Comparison of ENCODE assay signal across 1 cellular context in the genomic region with DNA sequence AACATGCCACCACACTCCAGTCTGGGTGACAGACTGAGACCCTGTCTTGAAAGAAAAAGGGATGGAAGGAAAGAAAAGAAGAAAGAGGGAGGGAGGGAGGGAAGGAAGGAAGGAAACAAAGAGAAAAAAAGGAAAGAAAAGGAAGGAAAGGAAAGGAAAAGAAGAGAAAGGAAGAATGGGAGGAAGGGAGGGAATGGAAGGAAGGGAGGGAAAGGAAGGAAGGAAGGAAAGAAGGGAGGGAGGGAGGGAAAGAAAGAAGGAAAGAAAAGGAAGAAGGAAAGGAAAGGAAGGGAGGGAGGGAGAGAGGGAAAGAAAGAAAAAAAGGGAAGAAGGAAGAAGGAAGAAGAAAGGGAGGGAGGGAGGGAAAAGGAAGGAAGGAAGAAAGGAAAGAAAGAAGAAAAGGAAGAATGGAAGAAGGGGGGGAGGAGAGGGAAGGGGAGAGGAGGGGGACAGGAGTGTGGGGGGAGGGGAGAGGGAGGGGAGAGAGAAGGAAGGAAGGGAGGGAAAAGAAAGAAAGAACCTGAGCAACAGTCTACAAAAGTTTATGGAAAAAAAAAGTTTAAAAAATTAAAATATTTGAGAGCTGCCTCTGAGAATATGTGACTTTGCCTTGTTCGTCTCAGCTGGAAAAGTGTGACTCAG.
TF ChIP-seq lines count a peak whose summit lies in the region.

No MANE protein-coding gene starts in this region.

TF ChIP-seq in endothelial cell of umbilical vein, 7 proteins besides CTCF, POLR2A, EP300 and RAD21:
- TF ChIP-seq, protein P1, sequence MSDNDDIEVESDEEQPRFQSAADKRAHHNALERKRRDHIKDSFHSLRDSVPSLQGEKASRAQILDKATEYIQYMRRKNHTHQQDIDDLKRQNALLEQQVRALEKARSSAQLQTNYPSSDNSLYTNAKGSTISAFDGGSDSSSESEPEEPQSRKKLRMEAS (IDR thresholded peaks at IDR 0.05; ENCODE audit: insufficient read depth, insufficient read length), result no peak
- TF ChIP-seq JUN (IDR thresholded peaks at IDR 0.05; ENCODE audit: borderline replicate concordance, insufficient read depth, insufficient read length, low read depth) (no peak), POLR2AphosphoS5 (IDR thresholded peaks at IDR 0.05; ENCODE audit: insufficient read depth, low read depth, low read length) (no peak)
TF ChIP-seq in endothelial cell of umbilical vein: peak in this region for 0.
